14 cellular contexts compared by ENCODE assay signal in genomic region chr18:57429607-57430165, GRCh38. TPM values are rescaled to one million over a fixed set of nuclear protein-coding genes. Genes with fewer than 3 reads are reported as not detected.
A peak's percentile ranks its signal among the peaks of the same experiment; 100 is the strongest.
DNase-seq lines count a peak whose midpoint lies in the region; ATAC-seq and TF ChIP-seq lines count a peak whose summit lies in the region.
"Had no signal": no experiment of that assay in that cellular context is flagged by ENCODE, and none has a peak within 500 bp of the region (broad histone marks: within the 10 kb centered on the region; RNA-seq: fewer than 3 reads in every experiment).

No MANE protein-coding gene starts in this region.

- H3K36me3 ChIP-seq in HUES6 (ENCODE audit: control insufficient read depth, insufficient read depth, low read length): no peaks in the 10 kb centered on the region

- peaks cover 36% of the 10 kb centered on the region for H3K4me1 Mint-ChIP-seq in dendritic cell treated with granulocyte-macrophage colony-stimulating factor and Interleukin-4, amounts not matched to agents 40 ng/mL and 50 ng/mL, for 4 days (ENCODE audit: low read depth)
- peaks cover 16% of the 10 kb centered on the region for H3K4me1 Mint-ChIP-seq in osteocyte (ENCODE audit: unreplicated experiment)

- H3K27me3 ChIP-seq in HUES6 (ENCODE audit: control insufficient read depth, insufficient read depth, low read length): peaks cover 97% of the 10 kb centered on the region

- no peak overlapping the region for H3K27ac ChIP-seq in HUES6 (ENCODE audit: low read depth, low read length)
- H3K27ac ChIP-seq: 22Rv1 had no signal

- peak overlapping the region; percentile 71 for H3K4me3 ChIP-seq in HUES6 (ENCODE audit: low read depth, low read length)

- peaks cover 44% of the 10 kb centered on the region for H3K4me1 ChIP-seq in HUES6 (ENCODE audit: control insufficient read depth, insufficient read depth, low read length)

- DNase-seq in DMS53 treated with DMSO at 0.1 percent for 48 hours (lab: John Stamatoyannopoulos, UW; ENCODE audit: unreplicated experiment) (peak; percentile 25), DMS53 (lab: John Stamatoyannopoulos, UW) (no peak), osteocyte (ENCODE audit: extremely low spot score, unreplicated experiment) (no peak), NCI-H146 (lab: John Stamatoyannopoulos, UW) (no peak), left lobe of liver (ENCODE audit: low spot score) (no peak), NCI-H1436 (lab: John Stamatoyannopoulos, UW) (no peak)
- DNase-seq: activated CD4-positive, alpha-beta T cell treated with anti-CD3 and anti-CD28 coated beads, Interleukin-2, amount 50 U/mL, for 4 hours; DND-41; NCI-H1436 treated with DMSO at 0.1 percent for 48 hours; NCI-H774; SK-N-SH had no signal

- TF ChIP-seq CTCF in osteocyte (IDR thresholded peaks at IDR 0.05): no peak

- H3K9ac ChIP-seq in HUES6 (ENCODE audit: low read length): no peak overlapping the region
- H3K9ac ChIP-seq: SK-N-SH had no signal

- H3K27me3 Mint-ChIP-seq in dendritic cell treated with granulocyte-macrophage colony-stimulating factor and Interleukin-4, amounts not matched to agents 40 ng/mL and 50 ng/mL, for 4 days: peaks cover 93% of the 10 kb centered on the region
- peaks cover 86% of the 10 kb centered on the region for H3K27me3 Mint-ChIP-seq in osteocyte (ENCODE audit: unreplicated experiment)

- peaks cover 11% of the 10 kb centered on the region for H3K36me3 Mint-ChIP-seq in dendritic cell treated with granulocyte-macrophage colony-stimulating factor and Interleukin-4, amounts not matched to agents 40 ng/mL and 50 ng/mL, for 4 days (ENCODE audit: low read depth)
- H3K36me3 Mint-ChIP-seq in osteocyte (ENCODE audit: unreplicated experiment): no peaks in the 10 kb centered on the region

- H3K9me3 ChIP-seq in HUES6 (ENCODE audit: control insufficient read depth, insufficient read depth, low read depth, low read length): no peaks in the 10 kb centered on the region
- H3K9me3 ChIP-seq: SK-N-SH had no signal

- no peaks in the 10 kb centered on the region for H3K9me3 Mint-ChIP-seq in dendritic cell treated with granulocyte-macrophage colony-stimulating factor and Interleukin-4, amounts not matched to agents 40 ng/mL and 50 ng/mL, for 4 days
- H3K9me3 Mint-ChIP-seq in osteocyte (ENCODE audit: unreplicated experiment): no peaks in the 10 kb centered on the region

- no peak for ATAC-seq in left lobe of liver

- intact Hi-C loops in dendritic cell treated with granulocyte-macrophage colony-stimulating factor and Interleukin-4, amounts not matched to agents 40 ng/mL and 50 ng/mL, for 4 days (cut with micrococcal nuclease): no loop called here

- H3K4me3 Mint-ChIP-seq in dendritic cell treated with granulocyte-macrophage colony-stimulating factor and Interleukin-4, amounts not matched to agents 40 ng/mL and 50 ng/mL, for 4 days: peak overlapping the region; percentile 55
- H3K4me3 Mint-ChIP-seq in osteocyte (ENCODE audit: unreplicated experiment): peak overlapping the region; percentile 38

- no peak overlapping the region for H3K27ac Mint-ChIP-seq in dendritic cell treated with granulocyte-macrophage colony-stimulating factor and Interleukin-4, amounts not matched to agents 40 ng/mL and 50 ng/mL, for 4 days
- no peak overlapping the region for H3K27ac Mint-ChIP-seq in osteocyte (ENCODE audit: unreplicated experiment)

RNA-seq across cellular contexts. Expression of gene ONECUT2, which starts 5.5 kb away (rescaled TPM):
- total RNA-seq in osteocyte (0.03 and 0.05 TPM in 2 replicates), left lobe of liver (20.5 TPM)

Comparison
In these comparisons a context has a peak if more than half of its experiments do, and no peak if none do; other contexts are left out.
1. RNA of gene ONECUT2, which starts 5.5 kb away (total RNA-seq): 20.5 TPM in left lobe of liver (single experiment); 0.03 to 0.05 TPM in osteocyte; every median in the first group is over 10 times any median in the second.